28 cellular contexts compared by ENCODE assay signal in genomic region chr7:98753176-98753575, GRCh38.
"Had no signal": no experiment of that assay in that cellular context is flagged by ENCODE, and none has a peak within 500 bp of the region (broad histone marks: within the 10 kb centered on the region; RNA-seq: fewer than 3 reads in every experiment).

No MANE protein-coding gene starts in this region.

- H3K9ac ChIP-seq: KMS-11, SK-N-SH had no signal

- H3K4me3 ChIP-seq: adrenal gland, body of pancreas, Peyer's patch, SJSA1 had no signal

- H3K36me3 ChIP-seq: adrenal gland, Peyer's patch, SJSA1 had no signal

- H3K4me1 ChIP-seq: adrenal gland, body of pancreas, Peyer's patch had no signal

- ATAC-seq: activated CD8-positive, alpha-beta memory T cell treated with anti-CD3 and anti-CD28 coated beads, Interleukin-2, amount 10 ng/mL, durations not matched to agents 7 days and 5 days; activated T-cell treated with anti-CD3 and anti-CD28 coated beads, Interleukin-2, amount 50 U/mL, for 72 hours; activated T-helper 17 cell treated with anti-CD3 and anti-CD28 coated beads, Interleukin-2, amount 50 U/mL, for 72 hours; body of pancreas; PC-3 had no signal

- DNase-seq: activated CD4-positive, alpha-beta memory T cell treated with anti-CD3 and anti-CD28 coated beads, Interleukin-2, amount 10 ng/mL, durations not matched to agents 7 days and 5 days; activated CD4-positive, alpha-beta T cell treated with anti-CD3 and anti-CD28 coated beads for 1 hour; activated CD4-positive, alpha-beta T cell treated with anti-CD3 and anti-CD28 coated beads for 48 hours; activated CD4-positive, CD25-positive, alpha-beta regulatory T cell; activated CD8-positive, alpha-beta memory T cell treated with anti-CD3 and anti-CD28 coated beads for 24 hours; activated CD8-positive, alpha-beta memory T cell treated with anti-CD3 and anti-CD28 coated beads, Interleukin-2, amount 10 ng/mL, durations not matched to agents 7 days and 5 days; activated CD8-positive, alpha-beta memory T cell treated with anti-CD3 and anti-CD28 coated beads, Interleukin-2, amount 50 U/mL, for 48 hours; activated effector memory CD4-positive, alpha-beta T cell treated with anti-CD3 and anti-CD28 coated beads, Interleukin-2, amount 50 U/mL, for 16 hours; activated naive CD4-positive, alpha-beta T cell; activated T-cell treated with anti-CD3 and anti-CD28 coated beads, Interleukin-2, amount 50 U/mL, for 72 hours; adrenal gland; body of pancreas; MM.1S; NCI-H1436 treated with DMSO at 0.1 percent for 48 hours; NCI-H510A; NCI-H748 treated with DMSO at 0.1 percent for 48 hours; NK-92 treated with Interleukin-12 subunit alpha and Interleukin-12 subunit beta, amount 100 ng/mL, for 24 hours; PC-3; Peyer's patch; SHP77 treated with DMSO at 0.1 percent for 48 hours; SK-N-SH had no signal

- H3K27me3 ChIP-seq: adrenal gland, body of pancreas, Peyer's patch, SJSA1 had no signal

- H3K27ac ChIP-seq: adrenal gland, body of pancreas, KMS-11, Peyer's patch, SJSA1, VCaP had no signal

- H3K9me3 ChIP-seq: adrenal gland, body of pancreas, Peyer's patch, SJSA1, SK-N-SH had no signal

- FAIRE-seq: astrocyte, bronchial epithelial cell, TTC549 had no signal

- H3K4me2 ChIP-seq: KMS-11, SK-N-SH had no signal
